ENCODE assay signal across 8 cellular contexts in genomic region chr1:181033128-181033798, GRCh38. TPM values are rescaled to one million over a fixed set of nuclear protein-coding genes. Genes with fewer than 3 reads are reported as not detected.
DNase-seq lines count a peak whose midpoint lies in the region; ATAC-seq and TF ChIP-seq lines count a peak whose summit lies in the region.

No MANE protein-coding gene starts in this region.

- H3K27me3 ChIP-seq in A673 (replicated peaks; ENCODE audit: insufficient read depth, low read depth, low read length, poor library complexity) = no peaks in the 10 kb centered on the region
- H3K27me3 ChIP-seq in lower lobe of right lung (ENCODE audit: low read depth) = no peaks in the 10 kb centered on the region
- H3K27me3 ChIP-seq in stomach smooth muscle (ENCODE audit: control insufficient read depth in 1 of 2, insufficient read depth in 2 of 2, low read length in 2 of 2) = no peaks in the 10 kb centered on the region

- peaks cover 49% of the 10 kb centered on the region for H3K4me1 Mint-ChIP-seq in MCF 10A (ENCODE audit: insufficient read depth, unreplicated experiment)

- DNase-seq in A673 (ENCODE audit: low spot score) (peak; percentile 21), SIG-M5 treated with dmso at 0.1 percent for 504 hours (lab: John Stamatoyannopoulos, UW; ENCODE audit: unreplicated experiment) (peak; percentile 93), MCF 10A (ENCODE audit: unreplicated experiment) (peak; percentile 89), lower lobe of right lung (peak; percentile 57), COR-L47 (lab: John Stamatoyannopoulos, UW) (no peak)

- peak overlapping the region; percentile 59 for H3K27ac ChIP-seq in A673 (ENCODE audit: low read depth, low read length, poor library complexity, severe bottlenecking)
- H3K27ac ChIP-seq in lower lobe of right lung = peak overlapping the region; percentile 95
- H3K27ac ChIP-seq in stomach smooth muscle (ENCODE audit: low read length) = peak overlapping the region; percentile 99

- no peaks in the 10 kb centered on the region for H3K9me3 Mint-ChIP-seq in MCF 10A (ENCODE audit: unreplicated experiment)

- intact Hi-C loops in A673 (cut with micrococcal nuclease; ENCODE audit: unreplicated experiment) = loop anchor here (10.0 kb wide), 1 partner anchor 148 kb away; no protein-coding TSS in a partner anchor
- intact Hi-C loops in MCF 10A (cut with micrococcal nuclease) = loop anchor here (5.0 kb wide), 1 partner anchor 516 kb away; no protein-coding TSS in a partner anchor
- intact Hi-C loops in lower lobe of right lung (cut with DNase I) = no loop called here

- H3K36me3 Mint-ChIP-seq in MCF 10A (ENCODE audit: insufficient read depth, unreplicated experiment) = peaks cover 9% of the 10 kb centered on the region

- peak overlapping the region; percentile 86 to 95 for H3K9ac ChIP-seq in stomach smooth muscle (ENCODE audit: low read length in 2 of 2)

- H3K4me3 ChIP-seq in A673 (ENCODE audit: low read depth, low read length, poor library complexity, severe bottlenecking) = peak overlapping the region; percentile 43
- H3K4me3 ChIP-seq in lower lobe of right lung = peak overlapping the region; percentile 58
- H3K4me3 ChIP-seq in stomach smooth muscle (ENCODE audit: low read length in 2 of 2) = peak overlapping the region; percentile 51 to 85

- no peaks in the 10 kb centered on the region for H3K27me3 Mint-ChIP-seq in MCF 10A (ENCODE audit: insufficient read depth, unreplicated experiment)

- H3K27ac Mint-ChIP-seq in MCF 10A (ENCODE audit: low read depth, unreplicated experiment) = peak overlapping the region; percentile 98

- no peaks in the 10 kb centered on the region for H3K36me3 ChIP-seq in A673 (ENCODE audit: insufficient read depth, low read length, poor library complexity, severe bottlenecking)
- H3K36me3 ChIP-seq in lower lobe of right lung = no peaks in the 10 kb centered on the region
- no peaks in the 10 kb centered on the region for H3K36me3 ChIP-seq in stomach smooth muscle (ENCODE audit: control insufficient read depth in 2 of 2, insufficient read depth in 2 of 2, low read length in 2 of 2)

- CTCF ChIA-PET in A673 (lab: Charles Lee) = interaction anchor here (0.7 kb wide), 1 partner anchor 109 kb away, joined by 3 read pairs; no protein-coding TSS in a partner anchor
- CTCF ChIA-PET in MCF 10A (lab: Yijun Ruan, JAX) = interaction anchor here (0.6 to 8.5 kb wide), 17 partner anchors 11 to 1327 kb away, joined by 3 to 135 read pairs (median 4); partner anchors contain the start of gene STX6

- POLR2A ChIA-PET in A673 (lab: Charles Lee; ENCODE audit: low non-redundant PET) = interaction anchor here (0.6 kb wide), 1 partner anchor 72 kb away, joined by 3 read pairs; no protein-coding TSS in a partner anchor
- POLR2A ChIA-PET in MCF 10A (lab: Yijun Ruan, JAX) = interaction anchor here (0.6 to 13.9 kb wide), 31 partner anchors 10 to 1359 kb away, joined by 3 to 309 read pairs (median 4); partner anchors contain the start of genes GLUL, IER5 and STX6

- H3K4me1 ChIP-seq in A673 (ENCODE audit: insufficient read depth, low read length, poor library complexity, severe bottlenecking) (peaks cover 4% of the 10 kb centered on the region), lower lobe of right lung (peaks cover 48% of the 10 kb centered on the region), stomach smooth muscle (ENCODE audit: control insufficient read depth, insufficient read depth, low read length) (peaks cover 12% of the 10 kb centered on the region)

- H3K4me3 Mint-ChIP-seq in MCF 10A (ENCODE audit: unreplicated experiment) = peak overlapping the region; percentile 91

- H3K9me3 ChIP-seq in A673 (ENCODE audit: low read depth, low read length, poor library complexity, severe bottlenecking) (no peaks in the 10 kb centered on the region), lower lobe of right lung (no peaks in the 10 kb centered on the region), stomach smooth muscle (ENCODE audit: control insufficient read depth in 2 of 2, low read length in 2 of 2) (no peaks in the 10 kb centered on the region)

- no peak for TF ChIP-seq CTCF in A673 (conservative IDR thresholded peaks at IDR 0.05; ENCODE audit: low read depth, low read length)
- no peak for TF ChIP-seq CTCF in MCF 10A (IDR thresholded peaks at IDR 0.05; ENCODE audit: unreplicated experiment)
- TF ChIP-seq CTCF in lower lobe of right lung (IDR thresholded peaks at IDR 0.05) = no peak

- ATAC-seq in GM18519 (IDR thresholded peaks at IDR 0.05; ENCODE audit: low FRiP score, unreplicated experiment) (peak; percentile 4), HG03095 (IDR thresholded peaks at IDR 0.05; ENCODE audit: unreplicated experiment) (peak; percentile 32), lower lobe of right lung (peak; percentile 84 to 92)

- BruUV-seq in A673 (replicated peaks; lab: Mats Ljungman, UMichigan) (no TSS peak), MCF 10A (replicated peaks; lab: Mats Ljungman, UMichigan) (TSS peak; percentile 64)

RNA-seq across cellular contexts. Expression of gene MR1, which starts 0.5 kb away (rescaled TPM):
- total RNA-seq in A673 (2021) (2.6 and 2.8 TPM in 2 replicates), MCF 10A (2022) (33.4 and 46.6 TPM in 2 replicates), lower lobe of right lung (61.4 TPM)

RNA-seq across cellular contexts. Expression of gene STX6, which starts 10.6 kb away (rescaled TPM):
- 20.5 and 21.0 TPM in 2 replicates for total RNA-seq in A673 (2021)
- total RNA-seq in MCF 10A (2022) = 34.6 and 44.4 TPM in 2 replicates
- 35.9 TPM for total RNA-seq in lower lobe of right lung

RNA-seq across cellular contexts. Expression of gene IER5, which starts 55.2 kb away (rescaled TPM):
- total RNA-seq in A673 (2021) = 25.5 and 28.2 TPM in 2 replicates
- total RNA-seq in MCF 10A (2022) = 47.5 and 49.5 TPM in 2 replicates
- total RNA-seq in lower lobe of right lung = 33.2 TPM

Comparison
In these comparisons a context has a peak if more than half of its experiments do, and no peak if none do; other contexts are left out.
1. ATAC-seq: peak in every context shown above with its lines; median percentile 88 in lower lobe of right lung; 32 in HG03095; 4 in GM18519.